Comparison of ENCODE assay signal across 8 cellular contexts in genomic region chr16:87858151-87858993, GRCh38. TPM values are rescaled to one million over a fixed set of nuclear protein-coding genes. Genes with fewer than 3 reads are reported as not detected.
DNase-seq lines count a peak whose midpoint lies in the region; ATAC-seq and TF ChIP-seq lines count a peak whose summit lies in the region.
"Not testable (repeated sequence)": the region's sequence is repeated elsewhere in the genome, so short reads cannot be mapped to it uniquely, and the experiment has no call there.

No MANE protein-coding gene starts in this region.

- H3K36me3 Mint-ChIP-seq in activated CD8-positive, alpha-beta memory T cell treated with anti-CD3 and anti-CD28 coated beads, Interleukin-2, amount 10 ng/mL, durations not matched to agents 7 days and 5 days = peaks cover 35% of the 10 kb centered on the region
- not testable (repeated sequence) for H3K36me3 Mint-ChIP-seq in brain

- ATAC-seq in activated CD8-positive, alpha-beta memory T cell treated with anti-CD3 and anti-CD28 coated beads, Interleukin-2, amount 10 ng/mL, durations not matched to agents 7 days and 5 days = not testable (repeated sequence)

- H3K36me3 ChIP-seq in BLaER1 treated with 17β-estradiol and CSF1 and Interleukin-3, amounts not matched to agents 10 nM and 100 nM = peaks cover 0 to 92% (median 70%) of the 10 kb centered on the region in 11 experiments; a peak in 18 of 22 replicates
- not testable (repeated sequence) for H3K36me3 ChIP-seq in SJCRH30; skeletal muscle satellite cell (ENCODE audit: insufficient read depth, low read length)

- not testable (repeated sequence) for TF ChIP-seq CTCF in brain (conservative IDR thresholded peaks at IDR 0.05)

- H3K27me3 Mint-ChIP-seq in activated CD8-positive, alpha-beta memory T cell treated with anti-CD3 and anti-CD28 coated beads, Interleukin-2, amount 10 ng/mL, durations not matched to agents 7 days and 5 days; brain: not testable (repeated sequence)

- H3K9me3 ChIP-seq in BLaER1 treated with 17β-estradiol and CSF1 and Interleukin-3, amounts not matched to agents 10 nM and 100 nM (replicated peaks in 1 of 11); SJCRH30 (replicated peaks); skeletal muscle satellite cell (replicated peaks; ENCODE audit: low read length): not testable (repeated sequence)

- not testable (repeated sequence) for H3K4me3 Mint-ChIP-seq in activated CD8-positive, alpha-beta memory T cell treated with anti-CD3 and anti-CD28 coated beads, Interleukin-2, amount 10 ng/mL, durations not matched to agents 7 days and 5 days
- peak overlapping the region in 2 of 5 experiments; percentile 22 to 29 for H3K4me3 Mint-ChIP-seq in brain

- peak overlapping the region in 8 of 10 experiments; percentile 8 to 48 (median 36); a peak in 15 of 20 replicates for H3K4me3 ChIP-seq in BLaER1 treated with 17β-estradiol and CSF1 and Interleukin-3, amounts not matched to agents 10 nM and 100 nM
- peak overlapping the region; percentile 51 for H3K4me3 ChIP-seq in SJCRH30
- not testable (repeated sequence) for H3K4me3 ChIP-seq in skeletal muscle satellite cell (ENCODE audit: low read length)

- peak overlapping the region; percentile 20 to 79 (median 53); a peak in 19 of 22 replicates for H3K27ac ChIP-seq in BLaER1 treated with 17β-estradiol and CSF1 and Interleukin-3, amounts not matched to agents 10 nM and 100 nM
- peak overlapping the region; percentile 60 for H3K27ac ChIP-seq in SJCRH30

- peaks cover 38 to 100% (median 97%) of the 10 kb centered on the region in 11 experiments; a peak in 21 of 22 replicates for H4K20me1 ChIP-seq in BLaER1 treated with 17β-estradiol and CSF1 and Interleukin-3, amounts not matched to agents 10 nM and 100 nM

- peaks cover 98 to 100% (median 100%) of the 10 kb centered on the region in 10 experiments for H3K4me1 ChIP-seq in BLaER1 treated with 17β-estradiol and CSF1 and Interleukin-3, amounts not matched to agents 10 nM and 100 nM
- peaks cover 35% of the 10 kb centered on the region for H3K4me1 ChIP-seq in SJCRH30
- peaks cover 89% of the 10 kb centered on the region for H3K4me1 ChIP-seq in skeletal muscle satellite cell (ENCODE audit: control insufficient read depth, insufficient read depth, low read length)

- CTCF ChIA-PET in activated CD8-positive, alpha-beta memory T cell treated with anti-CD3 and anti-CD28 coated beads, Interleukin-2, amount 10 ng/mL, durations not matched to agents 7 days and 5 days (lab: Charles Lee) = interaction anchor here (1.6 to 2.4 kb wide), 3 partner anchors 8 to 13 kb away, joined by 4 to 6 read pairs (median 6); no protein-coding TSS in a partner anchor

- not testable (repeated sequence) for H3K27me3 ChIP-seq in BLaER1 treated with 17β-estradiol and CSF1 and Interleukin-3, amounts not matched to agents 10 nM and 100 nM; SJCRH30; skeletal muscle satellite cell (ENCODE audit: control insufficient read depth, insufficient read depth, low read length)

- peaks cover 89% of the 10 kb centered on the region for H3K4me1 Mint-ChIP-seq in activated CD8-positive, alpha-beta memory T cell treated with anti-CD3 and anti-CD28 coated beads, Interleukin-2, amount 10 ng/mL, durations not matched to agents 7 days and 5 days
- peaks cover 88% of the 10 kb centered on the region for H3K4me1 Mint-ChIP-seq in brain

- intact Hi-C loops in head of caudate nucleus (cut with DNase I) = not testable (repeated sequence)

- H3K9ac ChIP-seq in BLaER1 treated with 17β-estradiol and CSF1 and Interleukin-3, amounts not matched to agents 10 nM and 100 nM = peak overlapping the region in 10 of 11 experiments; percentile 14 to 73 (median 56); a peak in 17 of 22 replicates
- H3K9ac ChIP-seq in skeletal muscle satellite cell (ENCODE audit: low read depth, low read length) = peak overlapping the region; percentile 37

- DNase-seq in SJCRH30 = peak; percentile 89 to 90
- DNase-seq in activated CD8-positive, alpha-beta memory T cell treated with anti-CD3 and anti-CD28 coated beads, Interleukin-2, amount 10 ng/mL, durations not matched to agents 7 days and 5 days = not testable (repeated sequence)
- DNase-seq in head of caudate nucleus = peak; percentile 40 to 86 (median 67)
- peak; percentile 74 for DNase-seq in medulla oblongata (ENCODE audit: extremely low spot score)

- not testable (repeated sequence) for H3K9me3 Mint-ChIP-seq in activated CD8-positive, alpha-beta memory T cell treated with anti-CD3 and anti-CD28 coated beads, Interleukin-2, amount 10 ng/mL, durations not matched to agents 7 days and 5 days (ENCODE audit: low read depth); brain

- H3K4me2 ChIP-seq in BLaER1 treated with 17β-estradiol and CSF1 and Interleukin-3, amounts not matched to agents 10 nM and 100 nM = peak overlapping the region; percentile 84 to 100 (median 93)
- H3K4me2 ChIP-seq in skeletal muscle satellite cell (ENCODE audit: low read length) = not testable (repeated sequence)

- not testable (repeated sequence) for TF ChIP-seq EP300 in Ishikawa (IDR thresholded peaks at IDR 0.05; ENCODE audit: borderline replicate concordance)

- H3K27ac Mint-ChIP-seq in activated CD8-positive, alpha-beta memory T cell treated with anti-CD3 and anti-CD28 coated beads, Interleukin-2, amount 10 ng/mL, durations not matched to agents 7 days and 5 days = peak overlapping the region; percentile 95
- peak overlapping the region in 4 of 5 experiments; percentile 38 to 71 (median 67) for H3K27ac Mint-ChIP-seq in brain

- TF ChIP-seq RAD21 in Ishikawa (IDR thresholded peaks at IDR 0.05; ENCODE audit: low read depth) = not testable (repeated sequence)

TF ChIP-seq in Ishikawa, 13 proteins besides CTCF, POLR2A, EP300 and RAD21:
- 0 out of 2 replicates have a peak, but pooled peaks have one; percentile 13 for TF ChIP-seq NFIC (IDR thresholded peaks at IDR 0.05)

RNA-seq across cellular contexts. Expression of gene SLC7A5, which starts 10.9 kb away (rescaled TPM):
- total RNA-seq in SJCRH30 (2014; rRNA removed; shearing (Covaris generic)) = 73.8 and 79.8 TPM in 2 replicates
- total RNA-seq in activated CD8-positive, alpha-beta memory T cell treated with anti-CD3 and anti-CD28 coated beads, Interleukin-2, amount 10 ng/mL, durations not matched to agents 7 days and 5 days = 100 to 1,000 TPM; 114 to 220 TPM
- 101 TPM for polyA plus RNA-seq in brain (ENCODE audit: insufficient read depth, low read depth, low replicate concordance)
- 33.2 and 37.4 TPM in 2 replicates for total RNA-seq in skeletal muscle satellite cell (2012; rRNA removed)
